In genomic region chr10:49113741-49114141, GRCh38 we compare ENCODE assay signal across 17 cellular contexts. TPM values are rescaled to one million over a fixed set of nuclear protein-coding genes. Genes with fewer than 3 reads are reported as not detected.
DNase-seq lines count a peak whose midpoint lies in the region; ATAC-seq and TF ChIP-seq lines count a peak whose summit lies in the region.
"Had no signal": no experiment of that assay in that cellular context is flagged by ENCODE, and none has a peak within 500 bp of the region (broad histone marks: within the 10 kb centered on the region; RNA-seq: fewer than 3 reads in every experiment).

No MANE protein-coding gene starts in this region.

- intact Hi-C loops in adrenal gland (cut with DNase I) (loop anchor here in 1 of 2 donors (10.0 kb wide), 1 partner anchor 49 kb away; no protein-coding TSS in a partner anchor), psoas muscle (cut with DNase I) (loop anchor here in 1 of 2 donors (10.0 kb wide), 1 partner anchor 109 kb away; no protein-coding TSS in a partner anchor)

- CTCF ChIA-PET in HEK293T (lab: Yijun Ruan, JAX): interaction anchor here (0.6 kb wide), 1 partner anchor 178 kb away, joined by 3 read pairs; no protein-coding TSS in a partner anchor

- TF ChIP-seq CTCF in AG10803 (conservative IDR thresholded peaks at IDR 0.05; ENCODE audit: low read length): no peak
- peak in 2 of 6 experiments; percentile 3 to 5 for TF ChIP-seq CTCF in adrenal gland (IDR thresholded peaks at IDR 0.05)
- TF ChIP-seq CTCF in psoas muscle (IDR thresholded peaks at IDR 0.05): no peak

- DNase-seq in AG10803 (ENCODE audit: low read depth) (peak; percentile 35), adrenal gland (peak in 6 of 7 donors; percentile 59 to 75 (median 63)), islet precursor cell (peak; percentile 46), psoas muscle (no peak), MG63 (no peak), HEK293T (ENCODE audit: extremely low spot score) (no peak)
- no peak for DNase-seq in activated CD4-positive, alpha-beta T cell treated with anti-CD3 and anti-CD28 coated beads, Interleukin-2, amount 50 U/mL, for 4 hours
- DNase-seq: activated CD8-positive, alpha-beta T cell treated with anti-CD3 and anti-CD28 coated beads, Interleukin-2, amount 10 ng/mL, durations not matched to agents 7 days and 5 days; activated gamma-delta T cell treated with Interleukin-2 at 50 U/mL for 16 hours; Caco-2; mesendoderm; NCI-H1930; NCI-H69; pancreas; PC-3; substantia nigra had no signal

- H3K27ac ChIP-seq in adrenal gland (peak overlapping the region in 4 of 5 donors; percentile 71 to 92 (median 86)), psoas muscle (no peak overlapping the region)
- H3K27ac ChIP-seq: pancreas had no signal

- ATAC-seq in psoas muscle (no peak), HG03354 (IDR thresholded peaks at IDR 0.05; ENCODE audit: poor library complexity, severe bottlenecking, unreplicated experiment) (no peak)
- ATAC-seq: activated CD8-positive, alpha-beta T cell treated with anti-CD3 and anti-CD28 coated beads, Interleukin-2, amount 10 ng/mL, durations not matched to agents 7 days and 5 days; pancreas; PC-3 had no signal

- H3K9me3 ChIP-seq in adrenal gland (replicated peaks in 1 of 3): no peaks in the 10 kb centered on the region
- no peaks in the 10 kb centered on the region for H3K9me3 ChIP-seq in psoas muscle
- H3K9me3 ChIP-seq in MG63: no peaks in the 10 kb centered on the region
- H3K9me3 ChIP-seq: Caco-2, pancreas had no signal

- no peaks in the 10 kb centered on the region for H3K27me3 ChIP-seq in adrenal gland
- H3K27me3 ChIP-seq in psoas muscle (ENCODE audit: insufficient read depth in 3 of 3, low read length in 2 of 3): peaks cover 0 to 6% (median 0%) of the 10 kb centered on the region in 3 donors
- no peaks in the 10 kb centered on the region for H3K27me3 ChIP-seq in MG63
- H3K27me3 ChIP-seq: pancreas had no signal

- H3K4me3 ChIP-seq in AG10803 (ENCODE audit: low read length) (peak overlapping the region; percentile 67), adrenal gland (peak overlapping the region in 1 of 4 donors; percentile 87), psoas muscle (peak overlapping the region; percentile 69), MG63 (no peak overlapping the region)
- H3K4me3 ChIP-seq: pancreas had no signal

- TF ChIP-seq POLR2A in adrenal gland (IDR thresholded peaks at IDR 0.05): peak in 1 of 2 donors; percentile 70

- POLR2A ChIA-PET in HEK293T (lab: Yijun Ruan, JAX): no interaction called here

- peaks cover 45 to 52% of the 10 kb centered on the region in 2 donors for H3K4me1 ChIP-seq in adrenal gland (replicated peaks in 1 of 2)
- peaks cover 9% of the 10 kb centered on the region for H3K4me1 ChIP-seq in psoas muscle
- H3K4me1 ChIP-seq: Caco-2, pancreas had no signal

- H3K36me3 ChIP-seq in adrenal gland (replicated peaks in 1 of 2): no peaks in the 10 kb centered on the region
- no peaks in the 10 kb centered on the region for H3K36me3 ChIP-seq in psoas muscle (ENCODE audit: insufficient read depth in 1 of 2, low read depth in 1 of 2)
- H3K36me3 ChIP-seq in MG63: no peaks in the 10 kb centered on the region
- H3K36me3 ChIP-seq: pancreas had no signal

- WGBS in adrenal gland, 4 donors: 22 to 37% (median 34%) methylated on average over 1 to 3 of the region's 3 CpGs
- WGBS in psoas muscle, 3 donors: 41 to 65% (median 44%) methylated on average over 3 of the region's 3 CpGs

TF ChIP-seq in HEK293T, 16 proteins besides CTCF, POLR2A, EP300 and RAD21:
- TF ChIP-seq NFRKB (IDR thresholded peaks at IDR 0.05) (no peak), ARNT (IDR thresholded peaks at IDR 0.05) (no peak), SUZ12 (IDR thresholded peaks at IDR 0.05) (no peak), FOXM1 (IDR thresholded peaks at IDR 0.05; ENCODE audit: borderline replicate concordance) (no peak), LEF1 (IDR thresholded peaks at IDR 0.05; ENCODE audit: borderline replicate concordance) (no peak), PKNOX1 (IDR thresholded peaks at IDR 0.05) (no peak), SP1 (IDR thresholded peaks at IDR 0.05) (no peak), BHLHE40 (IDR thresholded peaks at IDR 0.05; ENCODE audit: borderline replicate concordance) (no peak), ELF4 (IDR thresholded peaks at IDR 0.05) (no peak), CTBP1 (IDR thresholded peaks at IDR 0.05; ENCODE audit: borderline replicate concordance) (no peak), TARDBP (IDR thresholded peaks at IDR 0.05) (no peak), HDGF (IDR thresholded peaks at IDR 0.05; ENCODE audit: borderline replicate concordance) (no peak), FOXK2 (IDR thresholded peaks at IDR 0.05) (no peak)

RNA-seq across cellular contexts. Expression of gene VSTM4, which starts 1.6 kb away (rescaled TPM):
- total RNA-seq in adrenal gland (100 to 1,000 TPM in 2 of 8 donors, 10 to 100 TPM in 6; 57.9 to 136 (median 78.6) TPM), psoas muscle (1 to 10 TPM; 1.8 to 4.4 (median 2.2) TPM)
- polyA plus RNA-seq in adrenal gland (10 to 100 TPM; 15.1 to 57.1 (median 23.6) TPM), psoas muscle (1 to 10 TPM; 1.0 to 1.8 (median 1.1) TPM)
- 1.7 and 2.8 TPM in 2 replicates for total RNA-seq in MG63 (2014; rRNA removed; shearing (Covaris generic); ENCODE audit: low replicate concordance)
- total RNA-seq: activated CD8-positive, alpha-beta T cell treated with anti-CD3 and anti-CD28 coated beads, Interleukin-2, amount 10 ng/mL, durations not matched to agents 7 days and 5 days; Caco-2; PC-3 had no signal

RNA-seq across cellular contexts. Expression of gene FAM170B, which starts 20.1 kb away (rescaled TPM):
- not detected for total RNA-seq in adrenal gland
- not detected for polyA plus RNA-seq in adrenal gland
- total RNA-seq in psoas muscle: not detected
- polyA plus RNA-seq in psoas muscle: under 1 TPM in 1 of 3 donors, not detected in 2; 0.01 TPM
- total RNA-seq in MG63 (2014; rRNA removed; shearing (Covaris generic); ENCODE audit: low replicate concordance): not detected in 2 replicates
- total RNA-seq: activated CD8-positive, alpha-beta T cell treated with anti-CD3 and anti-CD28 coated beads, Interleukin-2, amount 10 ng/mL, durations not matched to agents 7 days and 5 days; Caco-2; pancreas; PC-3 had no signal
- polyA plus RNA-seq: pancreas had no signal

Comparison
In these comparisons a context has a peak if more than half of its experiments do, and no peak if none do; other contexts are left out.
1. DNase-seq: peak in AG10803 (single experiment), adrenal gland (6 of 7) and islet precursor cell (single experiment); none in psoas muscle (0 of 2), MG63 (single experiment), activated CD4-positive, alpha-beta T cell treated with anti-CD3 and anti-CD28 coated beads, Interleukin-2, amount 50 U/mL, for 4 hours (0 of 2) and HEK293T (single experiment).
2. RNA of gene VSTM4, which starts 1.6 kb away (total RNA-seq): 57.9 to 136 TPM in adrenal gland; 1.7 to 2.8 TPM in MG63 and 1.8 to 4.4 TPM in psoas muscle; every median in the first group is over 10 times any median in the second.